In the genomic region with DNA sequence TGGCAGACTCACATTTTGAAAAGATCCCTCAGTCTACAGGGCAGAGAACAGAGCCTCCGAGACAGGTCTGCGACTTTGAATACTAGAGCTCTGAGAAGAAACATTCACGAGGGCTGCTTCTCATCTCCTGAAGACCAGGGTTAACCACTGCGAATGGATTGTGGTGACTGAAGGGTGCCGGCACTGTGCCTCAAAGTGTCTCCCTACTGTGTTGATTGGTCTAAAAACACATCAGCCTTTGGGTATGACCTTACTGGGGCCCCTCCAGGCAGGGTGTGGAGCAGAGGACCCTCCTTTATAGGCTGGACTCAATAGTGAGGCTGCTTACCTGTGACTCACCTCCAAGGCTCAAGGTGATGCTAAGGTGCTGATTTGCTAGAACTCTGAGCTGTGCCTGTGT, we compare ENCODE assay signal across 13 cellular contexts.
"Had no signal": no experiment of that assay in that cellular context is flagged by ENCODE, and none has a peak within 500 bp of the region (broad histone marks: within the 10 kb centered on the region; RNA-seq: fewer than 3 reads in every experiment).

No MANE protein-coding gene starts in this region.

- H3K4me3 ChIP-seq: gastrocnemius medialis, left lung, SJSA1, tibial nerve had no signal

- H3K27me3 ChIP-seq: gastrocnemius medialis, left lung, SJSA1, tibial nerve had no signal

- H3K4me3 Mint-ChIP-seq: mesothelial cell of epicardium, nephron had no signal

- ATAC-seq: esophagus mucosa, gastrocnemius medialis, left lung had no signal

- H3K27ac ChIP-seq: gastrocnemius medialis, left lung, SJSA1, tibial nerve, WERI-Rb-1 had no signal

- H3K4me1 Mint-ChIP-seq: mesothelial cell of epicardium had no signal

- H3K9me3 Mint-ChIP-seq: mesothelial cell of epicardium, nephron had no signal

- H3K27ac Mint-ChIP-seq: mesothelial cell of epicardium, nephron had no signal

- H3K4me1 ChIP-seq: SJSA1 had no signal

- DNase-seq: activated gamma-delta T cell treated with Interleukin-2 at 50 U/mL for 16 hours; amniotic stem cell; effector CD4-positive, alpha-beta T cell; gastrocnemius medialis; head of caudate nucleus; left lung; stimulated activated naive CD4-positive, alpha-beta T cell; WERI-Rb-1 had no signal

- H3K9me3 ChIP-seq: gastrocnemius medialis, left lung, SJSA1, tibial nerve had no signal
